Comparison of ENCODE assay signal across 21 cellular contexts in genomic region chr17:12907477-12907876, GRCh38.
A peak's percentile ranks its signal among the peaks of the same experiment; 100 is the strongest.
DNase-seq lines count a peak whose midpoint lies in the region; ATAC-seq, FAIRE-seq and TF ChIP-seq lines count a peak whose summit lies in the region.
"Had no signal": no experiment of that assay in that cellular context is flagged by ENCODE, and none has a peak within 500 bp of the region (broad histone marks: within the 10 kb centered on the region; RNA-seq: fewer than 3 reads in every experiment).

No MANE protein-coding gene starts in this region.

- TF ChIP-seq RAD21 in SK-N-SH (IDR thresholded peaks at IDR 0.05; ENCODE audit: low read length) = no peak
- no peak for TF ChIP-seq RAD21 in H1 (IDR thresholded peaks at IDR 0.05 in 1 of 2, conservative IDR thresholded peaks at IDR 0.05 in 1 of 2; ENCODE audit: low read depth in 2 of 2, low read length in 2 of 2)

- H2BK20ac ChIP-seq in H1 (ENCODE audit: low read length) = no peak overlapping the region

- H3K79me2 ChIP-seq in SK-N-SH (ENCODE audit: insufficient read depth) (no peaks in the 10 kb centered on the region), H1 (ENCODE audit: control insufficient read depth in 1 of 2, insufficient read depth in 2 of 2, low read length in 2 of 2) (no peaks in the 10 kb centered on the region)

- H2BK15ac ChIP-seq in H1 (ENCODE audit: low read length) = no peak overlapping the region

- POLR2A ChIA-PET in SK-N-SH (lab: Yijun Ruan, JAX) = no interaction called here
- POLR2A ChIA-PET in WTC11 (lab: Charles Lee) = no interaction called here
- POLR2A ChIA-PET in H1 (lab: Charles Lee; ENCODE audit: partially characterized antibody) = no interaction called here
- POLR2A ChIA-PET in activated CD4-positive, alpha-beta T cell treated with anti-CD3 and anti-CD28 coated beads for 36 hours (lab: Charles Lee) = no interaction called here

- H3K27ac Mint-ChIP-seq in WTC11 = no peak overlapping the region
- no peak overlapping the region for H3K27ac Mint-ChIP-seq in activated CD4-positive, alpha-beta T cell treated with anti-CD3 and anti-CD28 coated beads for 36 hours
- H3K27ac Mint-ChIP-seq: B cell; CD4-positive, alpha-beta T cell; CD8-positive, alpha-beta T cell had no signal

- no peaks in the 10 kb centered on the region for H3F3A ChIP-seq in SK-N-SH (replicated peaks; ENCODE audit: insufficient read depth)

- H3K18ac ChIP-seq in H1 (ENCODE audit: extremely low read depth, low read length) = no peak overlapping the region

- H2BK12ac ChIP-seq in H1 (ENCODE audit: low read depth, low read length) = no peak overlapping the region

- H2AFZ ChIP-seq in SK-N-SH (ENCODE audit: low read depth) (no peak overlapping the region), H1 (ENCODE audit: low read length) (no peak overlapping the region)

- no peak overlapping the region for H4K91ac ChIP-seq in H1 (replicated peaks; ENCODE audit: insufficient read length, low read length)

- no peak for FAIRE-seq in H1 (lab: Jason Lieb, UNC)
- FAIRE-seq: D721Med, G401.6, GM12891, GM19239 had no signal

- no peak for TF ChIP-seq POLR2A in H1 (IDR thresholded peaks at IDR 0.05; ENCODE audit: control extremely low read depth in 1 of 2, low read depth in 2 of 2, low read length in 2 of 2)

- peaks cover under 1% of the 10 kb centered on the region; the same call in 1 of the 2 replicates for H3K4me1 Mint-ChIP-seq in WTC11
- H3K4me1 Mint-ChIP-seq in activated CD4-positive, alpha-beta T cell treated with anti-CD3 and anti-CD28 coated beads for 36 hours = no peaks in the 10 kb centered on the region
- H3K4me1 Mint-ChIP-seq: B cell had no signal

- H3K79me1 ChIP-seq in H1 (ENCODE audit: low read depth, low read length) = no peaks in the 10 kb centered on the region

- H3K4ac ChIP-seq in H1 (replicated peaks; ENCODE audit: insufficient read length, low read depth, low read length) = no peak overlapping the region

- no peak overlapping the region for H4K5ac ChIP-seq in H1 (ENCODE audit: insufficient read length, low read depth, low read length)

- no peak overlapping the region for H2BK5ac ChIP-seq in H1 (ENCODE audit: low read depth, low read length)

- H3K4me2 ChIP-seq in SK-N-SH (no peak overlapping the region), H1 (ENCODE audit: insufficient read depth in 1 of 2, low read depth in 2 of 2, low read length in 2 of 2) (no peak overlapping the region)
- H3K4me2 ChIP-seq: BLaER1 treated with 17β-estradiol and CSF1 and Interleukin-3, amounts not matched to agents 10 nM and 100 nM had no signal

- no peak overlapping the region for H4K8ac ChIP-seq in H1 (ENCODE audit: extremely low read depth, insufficient read depth, low read length)

- no peaks in the 10 kb centered on the region for H3K4me1 ChIP-seq in SK-N-SH (ENCODE audit: control insufficient read depth in 1 of 2, insufficient read depth in 2 of 2, low read depth in 1 of 2, low read length in 1 of 2)
- no peaks in the 10 kb centered on the region for H3K4me1 ChIP-seq in H1 (replicated peaks in 1 of 4; ENCODE audit: control insufficient read depth in 3 of 4, insufficient read depth in 4 of 4, low read length in 3 of 4)
- H3K4me1 ChIP-seq: Caco-2 had no signal

- DNase-seq in SK-N-SH (no peak), WTC11 (ENCODE audit: low spot score) (no peak), H1 (ENCODE audit: low read depth in 1 of 2, low spot score in 2 of 2) (no peak)
- DNase-seq in activated CD4-positive, alpha-beta T cell treated with anti-CD3 and anti-CD28 coated beads for 36 hours = no peak
- DNase-seq: ACHN; Caco-2; Calu3; CD4-positive, alpha-beta T cell; CD8-positive, alpha-beta T cell; DMS79 treated with DMSO at 0.1 percent for 48 hours; GF-D8 had no signal

- H3K4me3 Mint-ChIP-seq in WTC11 = no peak overlapping the region
- no peak overlapping the region for H3K4me3 Mint-ChIP-seq in activated CD4-positive, alpha-beta T cell treated with anti-CD3 and anti-CD28 coated beads for 36 hours
- H3K4me3 Mint-ChIP-seq: B cell; CD4-positive, alpha-beta T cell; CD8-positive, alpha-beta T cell had no signal

- H3K9ac ChIP-seq in SK-N-SH (no peak overlapping the region), H1 (replicated peaks in 1 of 4; ENCODE audit: extremely low read depth in 1 of 4, low read depth in 3 of 4, low read length in 3 of 4) (no peak overlapping the region)
- H3K9ac ChIP-seq: BLaER1 treated with 17β-estradiol and CSF1 and Interleukin-3, amounts not matched to agents 10 nM and 100 nM had no signal

- no peak overlapping the region for H3K56ac ChIP-seq in H1 (replicated peaks; ENCODE audit: insufficient read length, low read depth, low read length)

- H3K23me2 ChIP-seq in H1 (ENCODE audit: low read depth, low read length) = no peaks in the 10 kb centered on the region; the same call in 1 of the 2 replicates

- intact Hi-C loops in activated CD4-positive, alpha-beta T cell treated with anti-CD3 and anti-CD28 coated beads for 36 hours (cut with DNase I, micrococcal nuclease) = no loop called here

- H3K9me3 ChIP-seq in SK-N-SH (no peaks in the 10 kb centered on the region), H1 (ENCODE audit: insufficient read depth in 2 of 2, low read depth in 1 of 2, low read length in 1 of 2) (no peaks in the 10 kb centered on the region)
- H3K9me3 ChIP-seq: Caco-2 had no signal

- ATAC-seq in SK-N-SH treated with all-trans-retinoic acid at 6 μM for 48 hours = no peak
- ATAC-seq in WTC11 = no peak
- no peak for ATAC-seq in activated CD4-positive, alpha-beta T cell treated with anti-CD3 and anti-CD28 coated beads for 36 hours
- no peak for ATAC-seq in HG03354 (IDR thresholded peaks at IDR 0.05; ENCODE audit: poor library complexity, severe bottlenecking, unreplicated experiment)
- ATAC-seq: CD8-positive, alpha-beta T cell had no signal

- H3K14ac ChIP-seq in H1 (ENCODE audit: insufficient read length) = no peak overlapping the region

- H4K20me1 ChIP-seq in SK-N-SH (ENCODE audit: insufficient read depth) (no peaks in the 10 kb centered on the region), H1 (replicated peaks in 1 of 2; ENCODE audit: control insufficient read depth in 1 of 2, insufficient read depth in 2 of 2, low read length in 2 of 2) (no peaks in the 10 kb centered on the region)
- H4K20me1 ChIP-seq: BLaER1 treated with 17β-estradiol and CSF1 and Interleukin-3, amounts not matched to agents 10 nM and 100 nM had no signal

- no peak overlapping the region for H3K27ac ChIP-seq in SK-N-SH (ENCODE audit: low read depth in 2 of 2, low read length in 1 of 2)
- H3K27ac ChIP-seq in H1 (ENCODE audit: low read depth, low read length) = no peak overlapping the region
- H3K27ac ChIP-seq: 22Rv1; BLaER1 treated with 17β-estradiol and CSF1 and Interleukin-3, amounts not matched to agents 10 nM and 100 nM; C4-2B had no signal

- no peaks in the 10 kb centered on the region for H3K27me3 Mint-ChIP-seq in WTC11 (ENCODE audit: low read depth)
- peaks cover 9% of the 10 kb centered on the region for H3K27me3 Mint-ChIP-seq in activated CD4-positive, alpha-beta T cell treated with anti-CD3 and anti-CD28 coated beads for 36 hours
- H3K27me3 Mint-ChIP-seq: B cell had no signal

- H3K9me3 Mint-ChIP-seq in WTC11 = peaks cover 17% of the 10 kb centered on the region
- H3K9me3 Mint-ChIP-seq in activated CD4-positive, alpha-beta T cell treated with anti-CD3 and anti-CD28 coated beads for 36 hours (ENCODE audit: low read depth) = peaks cover 10% of the 10 kb centered on the region

- TF ChIP-seq EP300 in SK-N-SH (IDR thresholded peaks at IDR 0.05; ENCODE audit: borderline replicate concordance in 1 of 2, low read depth in 1 of 2, low read length in 1 of 2) = no peak
- TF ChIP-seq EP300 in H1 (IDR thresholded peaks at IDR 0.05; ENCODE audit: borderline replicate concordance in 1 of 2, low read depth in 2 of 2, low read length in 2 of 2) = no peak

- CTCF ChIA-PET in SK-N-SH (lab: Yijun Ruan, JAX) (no interaction called here), WTC11 (lab: Charles Lee) (no interaction called here), H1 (lab: Charles Lee; ENCODE audit: partially characterized antibody) (no interaction called here)
- CTCF ChIA-PET in activated CD4-positive, alpha-beta T cell treated with anti-CD3 and anti-CD28 coated beads for 36 hours (lab: Charles Lee) = no interaction called here

- H3K23ac ChIP-seq in H1 (ENCODE audit: insufficient read length) = no peak overlapping the region

- TF ChIP-seq CTCF in SK-N-SH (IDR thresholded peaks at IDR 0.05) (no peak), WTC11 (IDR thresholded peaks at IDR 0.05) (no peak), H1 (IDR thresholded peaks at IDR 0.05; ENCODE audit: control extremely low read depth in 1 of 3, insufficient read depth in 1 of 3, low read depth in 1 of 3, low read length in 3 of 3) (no peak)

- H3K36me3 Mint-ChIP-seq in WTC11 = peaks cover 26% of the 10 kb centered on the region
- H3K36me3 Mint-ChIP-seq in activated CD4-positive, alpha-beta T cell treated with anti-CD3 and anti-CD28 coated beads for 36 hours (ENCODE audit: low read depth) = no peaks in the 10 kb centered on the region
- H3K36me3 Mint-ChIP-seq: CD8-positive, alpha-beta T cell had no signal

- H3K36me3 ChIP-seq in SK-N-SH (replicated peaks in 1 of 2; ENCODE audit: control insufficient read depth in 1 of 2, insufficient read depth in 2 of 2, low read length in 1 of 2) = no peaks in the 10 kb centered on the region
- H3K36me3 ChIP-seq in H1 (ENCODE audit: control insufficient read depth in 2 of 4, insufficient read depth in 4 of 4, low read length in 3 of 4) = peaks cover 0 to under 1% (median 0%) of the 10 kb centered on the region in 4 experiments; a peak in 4 of 8 replicates

- H3K4me3 ChIP-seq in SK-N-SH (ENCODE audit: low read depth in 2 of 2, low read length in 1 of 2) = no peak overlapping the region
- H3K4me3 ChIP-seq in H1 (ENCODE audit: extremely low read depth in 1 of 4, insufficient read depth in 2 of 4, low read depth in 3 of 4, low read length in 4 of 4) = no peak overlapping the region
- H3K4me3 ChIP-seq: BLaER1 treated with 17β-estradiol and CSF1 and Interleukin-3, amounts not matched to agents 10 nM and 100 nM had no signal

- H2BK120ac ChIP-seq in H1 (replicated peaks; ENCODE audit: low read depth, low read length) = no peak overlapping the region

- H2AK5ac ChIP-seq in H1 (ENCODE audit: low read depth, low read length) = no peak overlapping the region

- H3K9me2 ChIP-seq in SK-N-SH = no peaks in the 10 kb centered on the region

- H3K27me3 ChIP-seq in SK-N-SH (ENCODE audit: insufficient read depth) (no peaks in the 10 kb centered on the region), H1 (replicated peaks in 1 of 4; ENCODE audit: control insufficient read depth in 3 of 4, extremely low read depth in 1 of 4, insufficient read depth in 3 of 4, low read length in 3 of 4) (no peaks in the 10 kb centered on the region)
- H3K27me3 ChIP-seq: BLaER1 treated with 17β-estradiol and CSF1 and Interleukin-3, amounts not matched to agents 10 nM and 100 nM had no signal

TF ChIP-seq in SK-N-SH treated with all-trans-retinoic acid at 6 μM for 48 hours, 23 proteins besides CTCF, POLR2A, EP300 and RAD21:
- TF ChIP-seq OSR1 (CRISPR knock-in tag; IDR thresholded peaks at IDR 0.05) (no peak), ZNF8 (CRISPR knock-in tag; IDR thresholded peaks at IDR 0.05) (peak; percentile 91)

TF ChIP-seq in SK-N-SH, 30 proteins besides CTCF, POLR2A, EP300 and RAD21 (continues in another document):
- TF ChIP-seq SIN3A (IDR thresholded peaks at IDR 0.05; ENCODE audit: borderline replicate concordance, low read depth, low read length) = no peak

TF ChIP-seq in H1, 55 proteins besides CTCF, POLR2A, EP300 and RAD21 (continues in another document):
- TF ChIP-seq KDM1A (IDR thresholded peaks at IDR 0.05; ENCODE audit: borderline replicate concordance, low read length) (peak; percentile 71; the same call in 1 of the 2 replicates), TBP (IDR thresholded peaks at IDR 0.05; ENCODE audit: low read depth, low read length) (no peak)
